In genomic region chr1:177748080-177748801, GRCh38 we compare ENCODE assay signal across 22 cellular contexts.
"Had no signal": no experiment of that assay in that cellular context is flagged by ENCODE, and none has a peak within 500 bp of the region (broad histone marks: within the 10 kb centered on the region; RNA-seq: fewer than 3 reads in every experiment).

No MANE protein-coding gene starts in this region.

- H3K4me1 Mint-ChIP-seq: activated T-helper 17 cell treated with anti-CD3 and anti-CD28 coated beads, Interleukin-2, amount 50 U/mL, for 72 hours had no signal

- H3K4me3 ChIP-seq: coronary artery, gastroesophageal sphincter, hepatocyte, suprapubic skin, tibial artery, upper lobe of right lung had no signal

- DNase-seq: activated CD4-positive, alpha-beta T cell treated with anti-CD3 and anti-CD28 coated beads for 1 hour; activated CD4-positive, alpha-beta T cell treated with anti-CD3 and anti-CD28 coated beads, Interleukin-2, amount 50 U/mL, for 1 hour; activated CD8-positive, alpha-beta T cell treated with anti-CD3 and anti-CD28 coated beads for 36 hours; activated gamma-delta T cell treated with Interleukin-2 at 50 U/mL for 16 hours; activated naive CD4-positive, alpha-beta T cell treated with anti-CD3 and anti-CD28 coated beads, Interleukin-2, amount 50 U/mL, for 16 hours; activated T-cell treated with anti-CD3 and anti-CD28 coated beads, Interleukin-2, amount 50 U/mL, for 4 hours; amniotic stem cell; brain microvascular endothelial cell; islet precursor cell; left ventricle myocardium superior; mammary epithelial cell; posterior cingulate gyrus; right cardiac atrium; stimulated activated naive CD4-positive, alpha-beta T cell; tibial artery; upper lobe of right lung had no signal

- H3K4me3 Mint-ChIP-seq: activated CD8-positive, alpha-beta T cell treated with anti-CD3 and anti-CD28 coated beads for 36 hours; activated T-cell treated with anti-CD3 and anti-CD28 coated beads, Interleukin-2, amount 50 U/mL, for 4 hours; activated T-helper 17 cell treated with anti-CD3 and anti-CD28 coated beads, Interleukin-2, amount 50 U/mL, for 72 hours; nephron had no signal

- H3K9me3 Mint-ChIP-seq: nephron had no signal

- H3K27ac Mint-ChIP-seq: activated CD8-positive, alpha-beta T cell treated with anti-CD3 and anti-CD28 coated beads for 36 hours; activated T-helper 17 cell treated with anti-CD3 and anti-CD28 coated beads, Interleukin-2, amount 50 U/mL, for 72 hours; nephron had no signal

- H3K27ac ChIP-seq: brain microvascular endothelial cell, coronary artery, gastroesophageal sphincter, hepatocyte, suprapubic skin, tibial artery, upper lobe of right lung had no signal

- H3K27me3 Mint-ChIP-seq: activated CD8-positive, alpha-beta T cell treated with anti-CD3 and anti-CD28 coated beads for 36 hours; activated T-helper 17 cell treated with anti-CD3 and anti-CD28 coated beads, Interleukin-2, amount 50 U/mL, for 72 hours had no signal

- ATAC-seq: activated CD8-positive, alpha-beta T cell treated with anti-CD3 and anti-CD28 coated beads for 36 hours; activated T-cell treated with anti-CD3 and anti-CD28 coated beads, Interleukin-2, amount 50 U/mL, for 4 hours; activated T-helper 17 cell treated with anti-CD3 and anti-CD28 coated beads, Interleukin-2, amount 50 U/mL, for 72 hours; gastroesophageal sphincter; left ventricle myocardium superior; right cardiac atrium; upper lobe of right lung had no signal

- H3K9me3 ChIP-seq: gastroesophageal sphincter, suprapubic skin, tibial artery, upper lobe of right lung had no signal

- H3K27me3 ChIP-seq: brain microvascular endothelial cell, gastroesophageal sphincter, hepatocyte, suprapubic skin, tibial artery, upper lobe of right lung had no signal

- H3K36me3 ChIP-seq: brain microvascular endothelial cell, gastroesophageal sphincter, suprapubic skin, tibial artery, upper lobe of right lung had no signal

- H3K4me1 ChIP-seq: gastroesophageal sphincter, suprapubic skin, tibial artery, upper lobe of right lung had no signal
